ENCODE assay signal across 1 cellular context in genomic region chr1:32199717-32200072, GRCh38.
TF ChIP-seq lines count a peak whose summit lies in the region.

No MANE protein-coding gene starts in this region.

TF ChIP-seq in GM12878, 131 proteins besides CTCF, POLR2A, EP300 and RAD21:
- TF ChIP-seq NR2C1 (IDR thresholded peaks at IDR 0.05) (no peak), ZNF384 (IDR thresholded peaks at IDR 0.05; ENCODE audit: borderline replicate concordance, low read depth, low read length) (no peak), POLR2AphosphoS5 (IDR thresholded peaks at IDR 0.05; ENCODE audit: low read length) (no peak)
